In the genomic region with DNA sequence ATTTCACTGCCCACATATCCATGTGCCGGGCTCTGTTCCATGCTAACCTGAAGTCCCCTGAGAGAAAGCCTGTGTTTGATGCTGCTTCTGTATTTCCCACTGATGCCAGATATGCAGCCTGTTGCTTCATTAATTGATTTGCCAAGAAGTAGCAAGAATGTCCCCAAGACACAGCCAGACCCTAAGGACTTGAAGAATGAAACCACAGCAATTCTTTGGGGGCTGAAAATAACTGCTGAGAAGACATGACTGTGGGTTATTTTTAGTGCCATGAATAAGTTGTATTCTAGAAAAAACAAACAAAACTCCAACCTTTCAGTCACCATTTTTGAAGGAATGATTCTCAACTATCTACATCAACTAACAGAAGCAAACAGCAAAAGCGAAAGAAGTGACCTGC, we compare ENCODE assay signal across 1 cellular context.
TF ChIP-seq lines count a peak whose summit lies in the region.

No MANE protein-coding gene starts in this region.

TF ChIP-seq in HepG2, 621 proteins besides CTCF, POLR2A, EP300 and RAD21 (continued from another document):
- TF ChIP-seq ZNF687 (CRISPR knock-in tag; IDR thresholded peaks at IDR 0.05) = no peak
- no peak for TF ChIP-seq ZNF296 (CRISPR knock-in tag; conservative IDR thresholded peaks at IDR 0.05)
- TF ChIP-seq MLLT10 (CRISPR knock-in tag; IDR thresholded peaks at IDR 0.05) = no peak
- TF ChIP-seq NBN (conservative IDR thresholded peaks at IDR 0.05) = no peak
- no peak for TF ChIP-seq ZNF891 (CRISPR knock-in tag; IDR thresholded peaks at IDR 0.05)
- no peak for TF ChIP-seq HMG20B (CRISPR knock-in tag; conservative IDR thresholded peaks at IDR 0.05)
- TF ChIP-seq MED13 (CRISPR knock-in tag; IDR thresholded peaks at IDR 0.05) = no peak
- no peak for TF ChIP-seq HDAC6 (IDR thresholded peaks at IDR 0.05; ENCODE audit: low read depth, low read length)
- no peak for TF ChIP-seq ZNF207 (IDR thresholded peaks at IDR 0.05; ENCODE audit: borderline replicate concordance)
- no peak for TF ChIP-seq FOXK1 (CRISPR knock-in tag; IDR thresholded peaks at IDR 0.05; ENCODE audit: borderline replicate concordance, low read depth)
- no peak for TF ChIP-seq PBX3 (CRISPR knock-in tag; IDR thresholded peaks at IDR 0.05; ENCODE audit: borderline replicate concordance)
- no peak for TF ChIP-seq KLF6 (CRISPR knock-in tag; IDR thresholded peaks at IDR 0.05)
